8 cellular contexts compared by ENCODE assay signal in genomic region chr7:4189151-4189570, GRCh38.
DNase-seq lines count a peak whose midpoint lies in the region; ATAC-seq and TF ChIP-seq lines count a peak whose summit lies in the region.

No MANE protein-coding gene starts in this region.

- H3K9me2 ChIP-seq in hepatocyte (replicated peaks; ENCODE audit: insufficient read depth), result no peaks in the 10 kb centered on the region

- H3K4me3 ChIP-seq in astrocyte of the cerebellum (ENCODE audit: low read depth, low read length) (no peak overlapping the region), hepatocyte (no peak overlapping the region)

- TF ChIP-seq CTCF in astrocyte of the cerebellum (IDR thresholded peaks at IDR 0.05; ENCODE audit: low read depth, low read length, missing control alignments) (no peak), hepatocyte (IDR thresholded peaks at IDR 0.05; ENCODE audit: poor library complexity) (no peak), CD14-positive monocyte (IDR thresholded peaks at IDR 0.05) (no peak)

- H3K4me1 Mint-ChIP-seq in activated T-helper 1 cell treated with anti-CD3 and anti-CD28 coated beads, Interleukin-12 subunit alpha, Interleukin-12 subunit beta, Interleukin-2, Interleukin-4 antibody, amounts not matched to agents 30 ng/mL and 10 ng/mL and 1 ng/mL, durations not matched to agents 14 hours and 24 hours and 36 hours (ENCODE audit: low read depth), result no peaks in the 10 kb centered on the region
- H3K4me1 Mint-ChIP-seq in CD14-positive monocyte, result no peaks in the 10 kb centered on the region

- no peaks in the 10 kb centered on the region for H3K79me2 ChIP-seq in hepatocyte

- intact Hi-C loops in sciatic nerve (cut with DNase I), result no loop called here
- intact Hi-C loops in activated T-helper 1 cell treated with anti-CD3 and anti-CD28 coated beads, Interleukin-12 subunit alpha, Interleukin-12 subunit beta, Interleukin-2, Interleukin-4 antibody, amounts not matched to agents 30 ng/mL and 10 ng/mL and 1 ng/mL, durations not matched to agents 14 hours and 24 hours and 36 hours (cut with micrococcal nuclease), result no loop called here
- intact Hi-C loops in CD14-positive monocyte (cut with micrococcal nuclease), result no loop called here

- WGBS in hepatocyte (ENCODE audit: low lambda C conversion rate, missing lambda C conversion rate), result 36% methylated on average over 13 of the region's 13 CpGs

- no peaks in the 10 kb centered on the region for H3K27me3 ChIP-seq in hepatocyte

- H3K27ac ChIP-seq in hepatocyte, result no peak overlapping the region

- no peak overlapping the region for H3K4me3 Mint-ChIP-seq in activated T-helper 1 cell treated with anti-CD3 and anti-CD28 coated beads, Interleukin-12 subunit alpha, Interleukin-12 subunit beta, Interleukin-2, Interleukin-4 antibody, amounts not matched to agents 30 ng/mL and 10 ng/mL and 1 ng/mL, durations not matched to agents 14 hours and 24 hours and 36 hours
- no peak overlapping the region for H3K4me3 Mint-ChIP-seq in CD14-positive monocyte

- no peak overlapping the region for H3K27ac Mint-ChIP-seq in activated T-helper 1 cell treated with anti-CD3 and anti-CD28 coated beads, Interleukin-12 subunit alpha, Interleukin-12 subunit beta, Interleukin-2, Interleukin-4 antibody, amounts not matched to agents 30 ng/mL and 10 ng/mL and 1 ng/mL, durations not matched to agents 14 hours and 24 hours and 36 hours
- H3K27ac Mint-ChIP-seq in CD14-positive monocyte, result no peak overlapping the region

- DNase-seq in LHCN-M2 (ENCODE audit: low read depth) (peak; percentile 83), astrocyte of the cerebellum (ENCODE audit: low read depth) (peak; percentile 41), hepatocyte (ENCODE audit: low spot score) (peak; percentile 79), sciatic nerve (ENCODE audit: low spot score) (peak; percentile 76), CD14-positive monocyte (ENCODE audit: low spot score) (no peak), RKO (ENCODE audit: low spot score) (no peak)
- DNase-seq in activated T-helper 1 cell treated with anti-CD3 and anti-CD28 coated beads, Interleukin-12 subunit alpha, Interleukin-12 subunit beta, Interleukin-2, Interleukin-4 antibody, amounts not matched to agents 30 ng/mL and 10 ng/mL and 1 ng/mL, durations not matched to agents 14 hours and 24 hours and 36 hours (ENCODE audit: low spot score), result no peak

- no peaks in the 10 kb centered on the region for H3K9me3 ChIP-seq in hepatocyte (ENCODE audit: low read depth)

- H2AFZ ChIP-seq in hepatocyte, result no peak overlapping the region

- ATAC-seq in sciatic nerve (peak; percentile 77), HG02852 (IDR thresholded peaks at IDR 0.05; ENCODE audit: unreplicated experiment) (no peak)

- H3K9me3 Mint-ChIP-seq in activated T-helper 1 cell treated with anti-CD3 and anti-CD28 coated beads, Interleukin-12 subunit alpha, Interleukin-12 subunit beta, Interleukin-2, Interleukin-4 antibody, amounts not matched to agents 30 ng/mL and 10 ng/mL and 1 ng/mL, durations not matched to agents 14 hours and 24 hours and 36 hours, result no peaks in the 10 kb centered on the region
- H3K9me3 Mint-ChIP-seq in CD14-positive monocyte, result peaks cover 0 to 20% (median 6%) of the 10 kb centered on the region in 7 donors

- no peaks in the 10 kb centered on the region for H4K20me1 ChIP-seq in hepatocyte (ENCODE audit: insufficient read depth, poor library complexity, severe bottlenecking)

- no peaks in the 10 kb centered on the region for H3K36me3 ChIP-seq in hepatocyte (replicated peaks; ENCODE audit: insufficient read depth, low read depth)

- no peaks in the 10 kb centered on the region for H3K4me1 ChIP-seq in hepatocyte (ENCODE audit: insufficient read depth)

- no peaks in the 10 kb centered on the region for H3K36me3 Mint-ChIP-seq in activated T-helper 1 cell treated with anti-CD3 and anti-CD28 coated beads, Interleukin-12 subunit alpha, Interleukin-12 subunit beta, Interleukin-2, Interleukin-4 antibody, amounts not matched to agents 30 ng/mL and 10 ng/mL and 1 ng/mL, durations not matched to agents 14 hours and 24 hours and 36 hours (ENCODE audit: low read depth)
- no peaks in the 10 kb centered on the region for H3K36me3 Mint-ChIP-seq in CD14-positive monocyte

- H3K27me3 Mint-ChIP-seq in activated T-helper 1 cell treated with anti-CD3 and anti-CD28 coated beads, Interleukin-12 subunit alpha, Interleukin-12 subunit beta, Interleukin-2, Interleukin-4 antibody, amounts not matched to agents 30 ng/mL and 10 ng/mL and 1 ng/mL, durations not matched to agents 14 hours and 24 hours and 36 hours (ENCODE audit: insufficient read depth), result no peaks in the 10 kb centered on the region
- H3K27me3 Mint-ChIP-seq in CD14-positive monocyte (ENCODE audit: low read depth in 3 of 3), result peaks cover 0 to 6% (median 2%) of the 10 kb centered on the region in 3 donors

- in situ Hi-C loops in astrocyte of the cerebellum (cut with HindIII; ENCODE audit: low sequenced_read_pairs), result no loop called here

- H3K4me2 ChIP-seq in hepatocyte, result peak overlapping the region; percentile 47

Comparison
In these comparisons a context has a peak if more than half of its experiments do, and no peak if none do; other contexts are left out.
1. DNase-seq: peak in LHCN-M2 (single experiment), astrocyte of the cerebellum (single experiment), hepatocyte (single experiment) and sciatic nerve (single experiment); none in activated T-helper 1 cell treated with anti-CD3 and anti-CD28 coated beads, Interleukin-12 subunit alpha, Interleukin-12 subunit beta, Interleukin-2, Interleukin-4 antibody, amounts not matched to agents 30 ng/mL and 10 ng/mL and 1 ng/mL, durations not matched to agents 14 hours and 24 hours and 36 hours (single experiment), CD14-positive monocyte (single experiment) and RKO (single experiment).